12 cellular contexts compared by ENCODE assay signal in genomic region chr13:112768795-112769411, GRCh38.
DNase-seq lines count a peak whose midpoint lies in the region; ATAC-seq and TF ChIP-seq lines count a peak whose summit lies in the region.
"Had no signal": no experiment of that assay in that cellular context is flagged by ENCODE, and none has a peak within 500 bp of the region (broad histone marks: within the 10 kb centered on the region; RNA-seq: fewer than 3 reads in every experiment).

No MANE protein-coding gene starts in this region.

- no peaks in the 10 kb centered on the region for H3K36me3 ChIP-seq in left lung
- no peaks in the 10 kb centered on the region for H3K36me3 ChIP-seq in stomach
- peaks cover 0 to 16% (median 0%) of the 10 kb centered on the region in 6 donors for H3K36me3 ChIP-seq in spleen

- POLR2A ChIA-PET in activated CD8-positive, alpha-beta T cell treated with anti-CD3 and anti-CD28 coated beads for 36 hours (lab: Charles Lee) = interaction anchor here (0.5 kb wide), 1 partner anchor 42 kb away, joined by 4 read pairs; no protein-coding TSS in a partner anchor
- POLR2A ChIA-PET in activated CD8-positive, alpha-beta T cell treated with anti-CD3 and anti-CD28 coated beads, Interleukin-2, amount 10 ng/mL, durations not matched to agents 7 days and 5 days (lab: Charles Lee) = no interaction called here

- no peak for TF ChIP-seq EP300 in stomach (IDR thresholded peaks at IDR 0.05)

- H3K27me3 ChIP-seq in left lung (no peaks in the 10 kb centered on the region), stomach (no peaks in the 10 kb centered on the region), spleen (replicated peaks in 1 of 7) (no peaks in the 10 kb centered on the region)

- TF ChIP-seq POLR2A in stomach (IDR thresholded peaks at IDR 0.05) = no peak
- no peak for TF ChIP-seq POLR2A in spleen (IDR thresholded peaks at IDR 0.05)

- intact Hi-C loops in activated CD8-positive, alpha-beta T cell treated with anti-CD3 and anti-CD28 coated beads for 36 hours (cut with micrococcal nuclease) = no loop called here
- intact Hi-C loops in activated T-helper 1 cell treated with anti-CD3 and anti-CD28 coated beads, Interleukin-12 subunit alpha, Interleukin-12 subunit beta, Interleukin-2, Interleukin-4 antibody, amounts not matched to agents 30 ng/mL and 10 ng/mL and 1 ng/mL, durations not matched to agents 14 hours and 24 hours and 36 hours (cut with micrococcal nuclease) = no loop called here
- intact Hi-C loops in left lung (cut with DNase I) = no loop called here
- intact Hi-C loops in stomach (cut with DNase I; ENCODE audit: low total_unique reads) = no loop called here
- intact Hi-C loops in spleen (cut with DNase I; ENCODE audit: low total_unique reads) = no loop called here

- peaks cover 5% of the 10 kb centered on the region for H3K36me3 Mint-ChIP-seq in activated CD8-positive, alpha-beta T cell treated with anti-CD3 and anti-CD28 coated beads for 36 hours (ENCODE audit: low read depth)
- peaks cover 10% of the 10 kb centered on the region for H3K36me3 Mint-ChIP-seq in activated CD8-positive, alpha-beta T cell treated with anti-CD3 and anti-CD28 coated beads, Interleukin-2, amount 10 ng/mL, durations not matched to agents 7 days and 5 days (ENCODE audit: low read depth)
- peaks cover 10% of the 10 kb centered on the region for H3K36me3 Mint-ChIP-seq in activated T-helper 1 cell treated with anti-CD3 and anti-CD28 coated beads, Interleukin-12 subunit alpha, Interleukin-12 subunit beta, Interleukin-2, Interleukin-4 antibody, amounts not matched to agents 30 ng/mL and 10 ng/mL and 1 ng/mL, durations not matched to agents 14 hours and 24 hours and 36 hours (ENCODE audit: low read depth)

- 49 to 65% (median 58%) methylated on average over 22 of the region's 22 CpGs for WGBS in stomach, 5 donors
- 68 to 84% (median 76%) methylated on average over 12 to 22 of the region's 22 CpGs for WGBS in spleen, 5 donors

- no peak overlapping the region for H3K27ac Mint-ChIP-seq in activated CD8-positive, alpha-beta T cell treated with anti-CD3 and anti-CD28 coated beads for 36 hours
- H3K27ac Mint-ChIP-seq in activated CD8-positive, alpha-beta T cell treated with anti-CD3 and anti-CD28 coated beads, Interleukin-2, amount 10 ng/mL, durations not matched to agents 7 days and 5 days = no peak overlapping the region
- H3K27ac Mint-ChIP-seq in activated T-helper 1 cell treated with anti-CD3 and anti-CD28 coated beads, Interleukin-12 subunit alpha, Interleukin-12 subunit beta, Interleukin-2, Interleukin-4 antibody, amounts not matched to agents 30 ng/mL and 10 ng/mL and 1 ng/mL, durations not matched to agents 14 hours and 24 hours and 36 hours = peak overlapping the region; percentile 31

- no peak for TF ChIP-seq CTCF in activated CD8-positive, alpha-beta T cell treated with anti-CD3 and anti-CD28 coated beads for 36 hours (IDR thresholded peaks at IDR 0.05)
- TF ChIP-seq CTCF in left lung (IDR thresholded peaks at IDR 0.05) (no peak), stomach (IDR thresholded peaks at IDR 0.05) (no peak), spleen (IDR thresholded peaks at IDR 0.05 in 8 of 11, conservative IDR thresholded peaks at IDR 0.05 in 3 of 11) (no peak)

- H3K27me3 Mint-ChIP-seq in activated CD8-positive, alpha-beta T cell treated with anti-CD3 and anti-CD28 coated beads for 36 hours = no peaks in the 10 kb centered on the region
- H3K27me3 Mint-ChIP-seq in activated CD8-positive, alpha-beta T cell treated with anti-CD3 and anti-CD28 coated beads, Interleukin-2, amount 10 ng/mL, durations not matched to agents 7 days and 5 days (ENCODE audit: low read depth) = no peaks in the 10 kb centered on the region
- H3K27me3 Mint-ChIP-seq in activated T-helper 1 cell treated with anti-CD3 and anti-CD28 coated beads, Interleukin-12 subunit alpha, Interleukin-12 subunit beta, Interleukin-2, Interleukin-4 antibody, amounts not matched to agents 30 ng/mL and 10 ng/mL and 1 ng/mL, durations not matched to agents 14 hours and 24 hours and 36 hours (ENCODE audit: insufficient read depth) = no peaks in the 10 kb centered on the region
- H3K27me3 Mint-ChIP-seq: type B pancreatic cell had no signal

- CTCF ChIA-PET in activated CD8-positive, alpha-beta T cell treated with anti-CD3 and anti-CD28 coated beads for 36 hours (lab: Charles Lee) = no interaction called here
- CTCF ChIA-PET in activated CD8-positive, alpha-beta T cell treated with anti-CD3 and anti-CD28 coated beads, Interleukin-2, amount 10 ng/mL, durations not matched to agents 7 days and 5 days (lab: Charles Lee) = no interaction called here

- H3K27ac ChIP-seq in left lung = peak overlapping the region; percentile 64 to 72
- H3K27ac ChIP-seq in stomach = no peak overlapping the region
- H3K27ac ChIP-seq in spleen = no peak overlapping the region
- H3K27ac ChIP-seq: A549 had no signal

- H3K4me1 ChIP-seq in left lung = peaks cover 9 to 69% of the 10 kb centered on the region in 2 donors
- peaks cover 4 to 48% (median 26%) of the 10 kb centered on the region in 4 donors for H3K4me1 ChIP-seq in stomach
- peaks cover 16 to 54% (median 25%) of the 10 kb centered on the region in 6 donors for H3K4me1 ChIP-seq in spleen
- H3K4me1 ChIP-seq: A549 had no signal

- H3K4me3 ChIP-seq in left lung (no peak overlapping the region), stomach (no peak overlapping the region), spleen (peak overlapping the region in 1 of 8 donors; percentile 45)
- H3K4me3 ChIP-seq: A549 had no signal

- peaks cover 31% of the 10 kb centered on the region for H3K4me1 Mint-ChIP-seq in activated CD8-positive, alpha-beta T cell treated with anti-CD3 and anti-CD28 coated beads for 36 hours (ENCODE audit: low read depth)
- H3K4me1 Mint-ChIP-seq in activated CD8-positive, alpha-beta T cell treated with anti-CD3 and anti-CD28 coated beads, Interleukin-2, amount 10 ng/mL, durations not matched to agents 7 days and 5 days (ENCODE audit: low read depth) = peaks cover 25% of the 10 kb centered on the region
- H3K4me1 Mint-ChIP-seq in activated T-helper 1 cell treated with anti-CD3 and anti-CD28 coated beads, Interleukin-12 subunit alpha, Interleukin-12 subunit beta, Interleukin-2, Interleukin-4 antibody, amounts not matched to agents 30 ng/mL and 10 ng/mL and 1 ng/mL, durations not matched to agents 14 hours and 24 hours and 36 hours (ENCODE audit: low read depth) = peaks cover 20% of the 10 kb centered on the region

- no peak overlapping the region for H3K4me3 Mint-ChIP-seq in activated CD8-positive, alpha-beta T cell treated with anti-CD3 and anti-CD28 coated beads for 36 hours
- no peak overlapping the region for H3K4me3 Mint-ChIP-seq in activated CD8-positive, alpha-beta T cell treated with anti-CD3 and anti-CD28 coated beads, Interleukin-2, amount 10 ng/mL, durations not matched to agents 7 days and 5 days
- H3K4me3 Mint-ChIP-seq in activated T-helper 1 cell treated with anti-CD3 and anti-CD28 coated beads, Interleukin-12 subunit alpha, Interleukin-12 subunit beta, Interleukin-2, Interleukin-4 antibody, amounts not matched to agents 30 ng/mL and 10 ng/mL and 1 ng/mL, durations not matched to agents 14 hours and 24 hours and 36 hours = no peak overlapping the region
- H3K4me3 Mint-ChIP-seq: type B pancreatic cell had no signal

- H3K9me3 ChIP-seq in left lung = no peaks in the 10 kb centered on the region
- H3K9me3 ChIP-seq in stomach = no peaks in the 10 kb centered on the region
- H3K9me3 ChIP-seq in spleen = no peaks in the 10 kb centered on the region
- H3K9me3 ChIP-seq: A549 had no signal

- peaks cover 6% of the 10 kb centered on the region for H3K9me3 Mint-ChIP-seq in activated CD8-positive, alpha-beta T cell treated with anti-CD3 and anti-CD28 coated beads for 36 hours
- H3K9me3 Mint-ChIP-seq in activated CD8-positive, alpha-beta T cell treated with anti-CD3 and anti-CD28 coated beads, Interleukin-2, amount 10 ng/mL, durations not matched to agents 7 days and 5 days (ENCODE audit: insufficient read depth) = peaks cover 14% of the 10 kb centered on the region
- no peaks in the 10 kb centered on the region for H3K9me3 Mint-ChIP-seq in activated T-helper 1 cell treated with anti-CD3 and anti-CD28 coated beads, Interleukin-12 subunit alpha, Interleukin-12 subunit beta, Interleukin-2, Interleukin-4 antibody, amounts not matched to agents 30 ng/mL and 10 ng/mL and 1 ng/mL, durations not matched to agents 14 hours and 24 hours and 36 hours
- H3K9me3 Mint-ChIP-seq: type B pancreatic cell had no signal

- DNase-seq in activated CD8-positive, alpha-beta T cell treated with anti-CD3 and anti-CD28 coated beads for 36 hours = peak; percentile 54
- DNase-seq in activated CD8-positive, alpha-beta T cell treated with anti-CD3 and anti-CD28 coated beads, Interleukin-2, amount 10 ng/mL, durations not matched to agents 7 days and 5 days = no peak
- no peak for DNase-seq in activated T-helper 1 cell treated with anti-CD3 and anti-CD28 coated beads, Interleukin-12 subunit alpha, Interleukin-12 subunit beta, Interleukin-2, Interleukin-4 antibody, amounts not matched to agents 30 ng/mL and 10 ng/mL and 1 ng/mL, durations not matched to agents 14 hours and 24 hours and 36 hours (ENCODE audit: low spot score)
- DNase-seq in left lung (peak; percentile 87 to 92), stomach (peak; percentile 64), NCI-H82 (lab: John Stamatoyannopoulos, UW) (no peak), T-helper 9 cell (no peak), spleen (no peak)
- DNase-seq: DND-41, NCI-H510A had no signal

- ATAC-seq in activated CD8-positive, alpha-beta T cell treated with anti-CD3 and anti-CD28 coated beads for 36 hours = peak; percentile 85
- ATAC-seq in activated CD8-positive, alpha-beta T cell treated with anti-CD3 and anti-CD28 coated beads, Interleukin-2, amount 10 ng/mL, durations not matched to agents 7 days and 5 days = no peak
- peak; percentile 70 for ATAC-seq in left lung
- ATAC-seq: A549 had no signal

Comparison
In these comparisons a context has a peak if more than half of its experiments do, and no peak if none do; other contexts are left out.
1. DNase-seq: peak in activated CD8-positive, alpha-beta T cell treated with anti-CD3 and anti-CD28 coated beads for 36 hours (single experiment), left lung (2 of 2) and stomach (single experiment); none in activated CD8-positive, alpha-beta T cell treated with anti-CD3 and anti-CD28 coated beads, Interleukin-2, amount 10 ng/mL, durations not matched to agents 7 days and 5 days (single experiment), activated T-helper 1 cell treated with anti-CD3 and anti-CD28 coated beads, Interleukin-12 subunit alpha, Interleukin-12 subunit beta, Interleukin-2, Interleukin-4 antibody, amounts not matched to agents 30 ng/mL and 10 ng/mL and 1 ng/mL, durations not matched to agents 14 hours and 24 hours and 36 hours (single experiment), NCI-H82 (single experiment), T-helper 9 cell (single experiment) and spleen (single experiment).
2. H3K27ac ChIP-seq: peak in left lung (2 of 2); none in stomach (0 of 5) and spleen (0 of 8).